ENCODE assay signal across 9 cellular contexts in genomic region chr16:2039286-2040030, GRCh38. TPM values are rescaled to one million over a fixed set of nuclear protein-coding genes. Genes with fewer than 3 reads are reported as not detected.
A peak's percentile ranks its signal among the peaks of the same experiment; 100 is the strongest.
DNase-seq lines count a peak whose midpoint lies in the region; ATAC-seq and TF ChIP-seq lines count a peak whose summit lies in the region.
"Had no signal": no experiment of that assay in that cellular context is flagged by ENCODE, and none has a peak within 500 bp of the region (broad histone marks: within the 10 kb centered on the region; RNA-seq: fewer than 3 reads in every experiment).

No MANE protein-coding gene starts in this region.

- no peaks in the 10 kb centered on the region for H4K20me1 ChIP-seq in Karpas-422 (ENCODE audit: insufficient read depth, low read depth, low read length)

- in situ Hi-C loops in brain microvascular endothelial cell (cut with HindIII; ENCODE audit: low pct_ligation_motif_present, low sequenced_read_pairs) = loop anchor here (5.0 kb wide), 1 partner anchor 38 kb away; no protein-coding TSS in a partner anchor

- TF ChIP-seq POLR2A in tibial nerve (IDR thresholded peaks at IDR 0.05) = no peak

- H3K36me3 ChIP-seq in brain microvascular endothelial cell (replicated peaks) (peaks cover 18% of the 10 kb centered on the region), tibial nerve (peaks cover 0 to 20% (median 0%) of the 10 kb centered on the region in 3 donors), Karpas-422 (ENCODE audit: insufficient read depth, low read length) (no peaks in the 10 kb centered on the region)

- no peak overlapping the region for H3K4me2 ChIP-seq in Karpas-422 (ENCODE audit: low read depth, low read length, poor library complexity, severe bottlenecking)

- TF ChIP-seq CTCF in brain microvascular endothelial cell (IDR thresholded peaks at IDR 0.05; ENCODE audit: low read depth, low read length, missing control alignments) = no peak
- no peak for TF ChIP-seq CTCF in tibial nerve (IDR thresholded peaks at IDR 0.05)

- H3K9me3 ChIP-seq in tibial nerve (no peaks in the 10 kb centered on the region), Karpas-422 (ENCODE audit: low read length) (no peaks in the 10 kb centered on the region)

- no peak overlapping the region for H3K4me3 ChIP-seq in brain microvascular endothelial cell (ENCODE audit: low read depth, low read length)
- H3K4me3 ChIP-seq in tibial nerve = no peak overlapping the region
- H3K4me3 ChIP-seq in Karpas-422 (ENCODE audit: low read length) = no peak overlapping the region

- H3K4me1 ChIP-seq in tibial nerve (peaks cover 0 to 95% (median 67%) of the 10 kb centered on the region in 4 donors), Karpas-422 (ENCODE audit: low read length) (no peaks in the 10 kb centered on the region)

- no peaks in the 10 kb centered on the region for H3K79me2 ChIP-seq in Karpas-422 (ENCODE audit: low read length)

- ATAC-seq in left lobe of liver = peak; percentile 38
- no peak for ATAC-seq in HG03460 (IDR thresholded peaks at IDR 0.05; ENCODE audit: unreplicated experiment)
- ATAC-seq: activated CD8-positive, alpha-beta T cell treated with anti-CD3 and anti-CD28 coated beads for 36 hours had no signal

- H2AFZ ChIP-seq in Karpas-422 (ENCODE audit: low read length) = no peak overlapping the region

- DNase-seq in NCI-H748 (lab: John Stamatoyannopoulos, UW; ENCODE audit: unreplicated experiment) (peak; percentile 17), NCI-H748 treated with DMSO at 0.1 percent for 48 hours (lab: John Stamatoyannopoulos, UW) (no peak), brain microvascular endothelial cell (peak; percentile 65), left lobe of liver (ENCODE audit: low spot score) (peak; percentile 97), tibial nerve (ENCODE audit: low spot score in 2 of 2) (peak; percentile 70 to 72), inferior parietal cortex (ENCODE audit: extremely low spot score) (no peak), Karpas-422 (no peak)
- DNase-seq: activated CD8-positive, alpha-beta T cell treated with anti-CD3 and anti-CD28 coated beads for 36 hours had no signal

- no peaks in the 10 kb centered on the region for H3K9me2 ChIP-seq in Karpas-422 (replicated peaks; ENCODE audit: insufficient read depth, low read length)

- no peak for TF ChIP-seq EP300 in tibial nerve (IDR thresholded peaks at IDR 0.05)

- 35 to 41% methylated on average over 23 to 28 of the region's 29 CpGs for WGBS in tibial nerve, 2 donors

- H3K27ac ChIP-seq in brain microvascular endothelial cell (peak overlapping the region; percentile 33), tibial nerve (peak overlapping the region; percentile 67 to 99 (median 88)), Karpas-422 (ENCODE audit: low read length) (no peak overlapping the region)

- no peak overlapping the region for H3K9ac ChIP-seq in Karpas-422 (ENCODE audit: low read length)

- H3K27me3 ChIP-seq in brain microvascular endothelial cell (replicated peaks) (no peaks in the 10 kb centered on the region), tibial nerve (no peaks in the 10 kb centered on the region), Karpas-422 (ENCODE audit: low read length) (no peaks in the 10 kb centered on the region)

RNA-seq across cellular contexts. Expression of gene NTHL1, which starts 8.2 kb away (rescaled TPM):
- total RNA-seq in left lobe of liver = 109 TPM
- total RNA-seq in tibial nerve = 10 to 100 TPM; 22.8 to 56.7 (median 28.1) TPM
- total RNA-seq in Karpas-422 (2014; rRNA removed; shearing (Covaris generic); ENCODE audit: low replicate concordance) = 23.2 and 52.2 TPM in 2 replicates

RNA-seq across cellular contexts. Expression of gene TSC2, which starts 8.3 kb away (rescaled TPM):
- total RNA-seq in left lobe of liver (117 TPM), tibial nerve (100 to 1,000 TPM in 2 of 4 donors, 10 to 100 TPM in 2; 75.4 to 507 (median 111) TPM)
- 33.3 and 64.5 TPM in 2 replicates for total RNA-seq in Karpas-422 (2014; rRNA removed; shearing (Covaris generic); ENCODE audit: low replicate concordance)

RNA-seq across cellular contexts. Expression of gene NHERF2, which starts 12.8 kb away (rescaled TPM):
- total RNA-seq in left lobe of liver (334 TPM), tibial nerve (10 to 100 TPM; 54.7 to 83.1 (median 64.9) TPM)
- total RNA-seq in Karpas-422 (2014; rRNA removed; shearing (Covaris generic); ENCODE audit: low replicate concordance) = not detected in 2 replicates

RNA-seq across cellular contexts. Expression of gene NPW, which starts 19.9 kb away (rescaled TPM):
- total RNA-seq in left lobe of liver (8.5 TPM), tibial nerve (1 to 10 TPM in 2 of 4 donors, not detected in 2; 3.0 to 3.1 TPM)
- 3.0 TPM in 1 of 2 replicates, not detected in the other for total RNA-seq in Karpas-422 (2014; rRNA removed; shearing (Covaris generic); ENCODE audit: low replicate concordance)

RNA-seq across cellular contexts. Expression of gene ZNF598, which starts 29.8 kb away (rescaled TPM):
- total RNA-seq in left lobe of liver = 29.9 TPM
- total RNA-seq in tibial nerve = 10 to 100 TPM; 37.0 to 83.1 (median 49.2) TPM
- 12.6 and 20.5 TPM in 2 replicates for total RNA-seq in Karpas-422 (2014; rRNA removed; shearing (Covaris generic); ENCODE audit: low replicate concordance)

Comparison
In these comparisons a context has a peak if more than half of its experiments do, and no peak if none do; other contexts are left out.
1. DNase-seq: peak in NCI-H748 (single experiment), brain microvascular endothelial cell (single experiment), left lobe of liver (single experiment) and tibial nerve (2 of 2); none in NCI-H748 treated with DMSO at 0.1 percent for 48 hours (single experiment), inferior parietal cortex (single experiment) and Karpas-422 (single experiment).
2. RNA of gene NHERF2, which starts 12.8 kb away (total RNA-seq): 334 TPM in left lobe of liver (single experiment) and 54.7 to 83.1 TPM in tibial nerve; not detected in Karpas-422; every median in the first group is over 10 times any median in the second.